Comparison of ENCODE assay signal across 9 cellular contexts in the genomic region with DNA sequence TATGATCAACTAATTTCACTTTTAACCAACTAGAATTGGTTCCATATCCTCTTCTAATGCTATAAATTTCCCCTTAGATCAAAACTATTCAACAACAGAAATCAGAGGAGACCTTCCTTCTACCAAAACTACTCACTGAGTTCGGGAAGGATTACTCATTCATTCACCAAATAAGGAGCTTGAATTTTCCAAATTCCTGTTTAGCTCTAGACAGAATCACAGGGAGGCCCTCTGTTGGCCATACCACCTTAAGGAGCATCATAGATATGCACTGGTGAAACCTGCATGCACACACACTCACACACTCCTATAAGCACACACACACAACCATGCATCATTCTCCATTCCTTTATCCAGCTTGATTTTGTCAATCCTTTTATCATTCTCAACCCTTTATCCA. TPM values are rescaled to one million over a fixed set of nuclear protein-coding genes. Genes with fewer than 3 reads are reported as not detected.
DNase-seq lines count a peak whose midpoint lies in the region; ATAC-seq and TF ChIP-seq lines count a peak whose summit lies in the region.
"Had no signal": no experiment of that assay in that cellular context is flagged by ENCODE, and none has a peak within 500 bp of the region (broad histone marks: within the 10 kb centered on the region; RNA-seq: fewer than 3 reads in every experiment).

No MANE protein-coding gene starts in this region.

- TF ChIP-seq POLR2A in esophagus muscularis mucosa (IDR thresholded peaks at IDR 0.05; ENCODE audit: low read depth) (no peak), body of pancreas (IDR thresholded peaks at IDR 0.05) (no peak)

- H3K4me3 ChIP-seq in esophagus muscularis mucosa (no peak overlapping the region), retinal pigment epithelial cell (ENCODE audit: low read length) (no peak overlapping the region), body of pancreas (no peak overlapping the region)

- intact Hi-C loops in activated CD4-positive, alpha-beta T cell treated with anti-CD3 and anti-CD28 coated beads, Interleukin-2, amount 10 ng/mL, durations not matched to agents 24 days and 14 days (cut with micrococcal nuclease), result loop anchor here (10.0 kb wide), 1 partner anchor 221 kb away; no protein-coding TSS in a partner anchor
- intact Hi-C loops in esophagus muscularis mucosa (cut with DNase I) (no loop called here), body of pancreas (cut with DNase I) (no loop called here)

- H3K9me3 ChIP-seq in esophagus muscularis mucosa (no peaks in the 10 kb centered on the region), body of pancreas (no peaks in the 10 kb centered on the region)

- H3K27ac Mint-ChIP-seq in activated CD4-positive, alpha-beta T cell treated with anti-CD3 and anti-CD28 coated beads, Interleukin-2, amount 10 ng/mL, durations not matched to agents 24 days and 14 days, result peak overlapping the region; percentile 17

- H3K9me3 Mint-ChIP-seq in activated CD4-positive, alpha-beta T cell treated with anti-CD3 and anti-CD28 coated beads, Interleukin-2, amount 10 ng/mL, durations not matched to agents 24 days and 14 days, result no peaks in the 10 kb centered on the region

- 45% methylated on average over 1 of the region's 1 CpG for WGBS in esophagus muscularis mucosa
- WGBS in body of pancreas, 2 donors, result 65 to 86% methylated on average over 1 of the region's 1 CpG

- H3K27me3 ChIP-seq in esophagus muscularis mucosa, result no peaks in the 10 kb centered on the region
- H3K27me3 ChIP-seq in body of pancreas, result no peaks in the 10 kb centered on the region

- no peaks in the 10 kb centered on the region for H3K27me3 Mint-ChIP-seq in activated CD4-positive, alpha-beta T cell treated with anti-CD3 and anti-CD28 coated beads, Interleukin-2, amount 10 ng/mL, durations not matched to agents 24 days and 14 days

- TF ChIP-seq CTCF in esophagus muscularis mucosa (IDR thresholded peaks at IDR 0.05), result no peak
- TF ChIP-seq CTCF in retinal pigment epithelial cell (conservative IDR thresholded peaks at IDR 0.05; ENCODE audit: low read depth, low read length), result peak; percentile 35
- TF ChIP-seq CTCF in body of pancreas (IDR thresholded peaks at IDR 0.05), result no peak

- no peak for ATAC-seq in GM18868 (IDR thresholded peaks at IDR 0.05; ENCODE audit: unreplicated experiment)
- no peak for ATAC-seq in body of pancreas
- ATAC-seq in GM19452 (IDR thresholded peaks at IDR 0.05; ENCODE audit: unreplicated experiment), result no peak

- no peak overlapping the region for H3K4me3 Mint-ChIP-seq in activated CD4-positive, alpha-beta T cell treated with anti-CD3 and anti-CD28 coated beads, Interleukin-2, amount 10 ng/mL, durations not matched to agents 24 days and 14 days

- H3K27ac ChIP-seq in esophagus muscularis mucosa (replicated peaks in 1 of 4) (no peak overlapping the region), body of pancreas (no peak overlapping the region)

- H3K4me1 ChIP-seq in esophagus muscularis mucosa (peaks cover 3 to 6% (median 4%) of the 10 kb centered on the region in 4 donors), body of pancreas (peaks cover 12% of the 10 kb centered on the region)

- H3K36me3 Mint-ChIP-seq in activated CD4-positive, alpha-beta T cell treated with anti-CD3 and anti-CD28 coated beads, Interleukin-2, amount 10 ng/mL, durations not matched to agents 24 days and 14 days (ENCODE audit: low read depth), result peaks cover 65% of the 10 kb centered on the region

- peaks cover 30% of the 10 kb centered on the region for H3K4me1 Mint-ChIP-seq in activated CD4-positive, alpha-beta T cell treated with anti-CD3 and anti-CD28 coated beads, Interleukin-2, amount 10 ng/mL, durations not matched to agents 24 days and 14 days

- TF ChIP-seq EP300 in esophagus muscularis mucosa (IDR thresholded peaks at IDR 0.05), result no peak

- DNase-seq in activated CD4-positive, alpha-beta T cell treated with anti-CD3 and anti-CD28 coated beads, Interleukin-2, amount 10 ng/mL, durations not matched to agents 24 days and 14 days, result no peak
- no peak for DNase-seq in activated CD4-positive, alpha-beta T cell treated with anti-CD3 and anti-CD28 coated beads for 1 hour
- DNase-seq in RKO (ENCODE audit: low spot score) (peak; percentile 70), esophagus muscularis mucosa (ENCODE audit: extremely low spot score) (peak; percentile 5), retinal pigment epithelial cell (ENCODE audit: low read depth) (no peak), body of pancreas (no peak)
- DNase-seq: NCI-H1092 had no signal

- H3K36me3 ChIP-seq in esophagus muscularis mucosa, result peaks cover 20 to 47% (median 34%) of the 10 kb centered on the region in 4 donors
- peaks cover 3 to 11% of the 10 kb centered on the region in 2 donors for H3K36me3 ChIP-seq in body of pancreas (replicated peaks in 1 of 2; ENCODE audit: insufficient read depth in 1 of 2, low read depth in 2 of 2)

RNA-seq across cellular contexts. Expression of gene SUCLG2, which starts 49.0 kb away (rescaled TPM):
- total RNA-seq in activated CD4-positive, alpha-beta T cell treated with anti-CD3 and anti-CD28 coated beads, Interleukin-2, amount 10 ng/mL, durations not matched to agents 24 days and 14 days, result 33.2 and 34.6 TPM in 2 replicates
- total RNA-seq in esophagus muscularis mucosa (10 to 100 TPM; 55.2 to 69.3 (median 63.4) TPM), body of pancreas (10 to 100 TPM; 42.0 to 50.4 TPM)

Comparison
In these comparisons a context has a peak if more than half of its experiments do, and no peak if none do; other contexts are left out.
1. DNase-seq: peak in RKO (single experiment) and esophagus muscularis mucosa (single experiment); none in activated CD4-positive, alpha-beta T cell treated with anti-CD3 and anti-CD28 coated beads, Interleukin-2, amount 10 ng/mL, durations not matched to agents 24 days and 14 days (single experiment), activated CD4-positive, alpha-beta T cell treated with anti-CD3 and anti-CD28 coated beads for 1 hour (single experiment), retinal pigment epithelial cell (single experiment) and body of pancreas (0 of 4).